Comparison of ENCODE assay signal across 8 cellular contexts in genomic region chr16:50884066-50884860, GRCh38.
A peak's percentile ranks its signal among the peaks of the same experiment; 100 is the strongest.
DNase-seq lines count a peak whose midpoint lies in the region; ATAC-seq and TF ChIP-seq lines count a peak whose summit lies in the region.

No MANE protein-coding gene starts in this region.

- no peak overlapping the region for H3K4me3 ChIP-seq in GM12865 (ENCODE audit: low read depth, low read length)

- TF ChIP-seq CTCF in GM12865 (IDR thresholded peaks at IDR 0.05; ENCODE audit: insufficient read depth, low read depth, low read length, missing control alignments) (peak; percentile 64), chondrocyte (IDR thresholded peaks at IDR 0.05) (peak; percentile 38)

- no peaks in the 10 kb centered on the region for H3K36me3 Mint-ChIP-seq in chondrocyte (ENCODE audit: low read depth)

- H3K4me3 Mint-ChIP-seq in chondrocyte (ENCODE audit: unreplicated experiment) = no peak overlapping the region

- ATAC-seq in esophagus mucosa = no peak

- peaks cover 6% of the 10 kb centered on the region for H3K9me3 Mint-ChIP-seq in chondrocyte (ENCODE audit: low read depth)

- peak; percentile 16 for DNase-seq in GM12865 (ENCODE audit: low read depth)
- DNase-seq in M059J (ENCODE audit: low read depth) = peak; percentile 12
- no peak for DNase-seq in chondrocyte (ENCODE audit: low spot score)
- peak; percentile 28 for DNase-seq in stimulated activated CD4-positive, alpha-beta T cell treated with anti-CD3 and anti-CD28 coated beads, Interleukin-1b, Interleukin-23, amount 100 ng/mL, for 48 hours
- DNase-seq in LoVo (ENCODE audit: low spot score) = no peak
- DNase-seq in DMS153 (lab: John Stamatoyannopoulos, UW) = no peak
- DNase-seq in NCI-H446 treated with DMSO at 0.1 percent for 48 hours (lab: John Stamatoyannopoulos, UW) = no peak

- H3K27ac Mint-ChIP-seq in chondrocyte (ENCODE audit: unreplicated experiment) = no peak overlapping the region

- peaks cover 8% of the 10 kb centered on the region for H3K27me3 Mint-ChIP-seq in chondrocyte (ENCODE audit: low read depth)

- H3K4me1 Mint-ChIP-seq in chondrocyte (ENCODE audit: low read depth) = no peaks in the 10 kb centered on the region

Comparison
In these comparisons a context has a peak if more than half of its experiments do, and no peak if none do; other contexts are left out.
1. DNase-seq: peak in GM12865 (single experiment), M059J (single experiment) and stimulated activated CD4-positive, alpha-beta T cell treated with anti-CD3 and anti-CD28 coated beads, Interleukin-1b, Interleukin-23, amount 100 ng/mL, for 48 hours (single experiment); none in chondrocyte (single experiment), LoVo (single experiment), DMS153 (single experiment) and NCI-H446 treated with DMSO at 0.1 percent for 48 hours (single experiment).